In genomic region chr3:160617636-160618035, GRCh38 we compare ENCODE assay signal across 1 cellular context.
TF ChIP-seq lines count a peak whose summit lies in the region.

No MANE protein-coding gene starts in this region.

TF ChIP-seq in WTC11, 78 proteins besides CTCF, POLR2A, EP300 and RAD21 (continued from another document):
- TF ChIP-seq FOXP4 (CRISPR knock-in tag; IDR thresholded peaks at IDR 0.05) (no peak), RORB (CRISPR knock-in tag; IDR thresholded peaks at IDR 0.05) (no peak), USF1 (CRISPR knock-in tag; IDR thresholded peaks at IDR 0.05) (no peak), RELA (CRISPR knock-in tag; IDR thresholded peaks at IDR 0.05; ENCODE audit: borderline replicate concordance) (no peak)
TF ChIP-seq in WTC11: peak in this region for 0.
